In the genomic region with DNA sequence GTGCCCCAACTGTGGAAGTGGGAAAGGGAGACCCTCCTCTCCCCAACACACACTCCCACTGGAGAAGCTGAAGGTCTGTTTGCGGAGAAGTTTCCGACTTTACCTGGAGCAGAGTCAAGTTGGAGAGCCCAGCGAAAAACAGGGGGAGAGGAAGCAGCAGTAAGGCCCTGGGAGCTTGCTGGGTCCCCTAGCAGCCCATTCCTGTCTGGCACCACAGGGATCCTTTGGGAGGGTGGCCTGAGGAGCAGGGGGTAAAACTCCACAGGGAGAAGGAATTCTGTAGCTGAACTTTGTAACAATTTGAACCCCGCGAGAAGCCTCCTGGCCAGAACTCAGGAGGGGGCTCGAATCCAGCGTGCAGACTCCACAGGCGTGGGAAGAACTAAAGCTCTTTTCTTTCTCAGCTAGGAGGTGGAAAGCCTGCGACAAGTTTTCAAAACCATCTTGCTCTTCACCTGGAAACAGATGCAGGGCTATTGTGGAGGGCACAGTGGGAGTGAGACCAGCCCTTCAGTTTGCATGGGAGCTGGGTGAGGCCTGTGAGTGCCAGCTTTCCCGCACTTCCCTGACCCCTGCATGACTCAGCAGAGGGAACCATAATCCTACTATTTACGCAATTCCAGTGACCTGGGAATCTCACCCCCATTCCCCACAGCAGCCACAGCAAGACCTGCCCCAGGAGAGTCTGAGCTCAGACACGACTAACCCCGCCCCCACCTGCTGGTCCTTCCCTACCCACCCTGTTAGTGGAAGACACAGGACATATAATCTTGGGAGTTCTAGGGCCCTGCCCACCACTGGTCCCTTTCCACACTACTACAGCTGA, we compare ENCODE assay signal across 1 cellular context.
TF ChIP-seq lines count a peak whose summit lies in the region.

No MANE protein-coding gene starts in this region.

TF ChIP-seq in HCT116, 20 proteins besides CTCF, POLR2A, EP300 and RAD21 (continued from another document):
- TF ChIP-seq EZH2phosphoT487 (IDR thresholded peaks at IDR 0.05; ENCODE audit: borderline replicate concordance), result no peak
- no peak for TF ChIP-seq ELF1 (IDR thresholded peaks at IDR 0.05; ENCODE audit: borderline replicate concordance, low read depth)
- TF ChIP-seq FOSL1 (IDR thresholded peaks at IDR 0.05; ENCODE audit: low read depth), result peak; percentile 56
- TF ChIP-seq, protein P1, sequence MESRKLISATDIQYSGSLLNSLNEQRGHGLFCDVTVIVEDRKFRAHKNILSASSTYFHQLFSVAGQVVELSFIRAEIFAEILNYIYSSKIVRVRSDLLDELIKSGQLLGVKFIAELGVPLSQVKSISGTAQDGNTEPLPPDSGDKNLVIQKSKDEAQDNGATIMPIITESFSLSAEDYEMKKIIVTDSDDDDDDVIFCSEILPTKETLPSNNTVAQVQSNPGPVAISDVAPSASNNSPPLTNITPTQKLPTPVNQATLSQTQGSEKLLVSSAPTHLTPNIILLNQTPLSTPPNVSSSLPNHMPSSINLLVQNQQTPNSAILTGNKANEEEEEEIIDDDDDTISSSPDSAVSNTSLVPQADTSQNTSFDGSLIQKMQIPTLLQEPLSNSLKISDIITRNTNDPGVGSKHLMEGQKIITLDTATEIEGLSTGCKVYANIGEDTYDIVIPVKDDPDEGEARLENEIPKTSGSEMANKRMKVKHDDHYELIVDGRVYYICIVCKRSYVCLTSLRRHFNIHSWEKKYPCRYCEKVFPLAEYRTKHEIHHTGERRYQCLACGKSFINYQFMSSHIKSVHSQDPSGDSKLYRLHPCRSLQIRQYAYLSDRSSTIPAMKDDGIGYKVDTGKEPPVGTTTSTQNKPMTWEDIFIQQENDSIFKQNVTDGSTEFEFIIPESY (IDR thresholded peaks at IDR 0.05; ENCODE audit: extremely low read depth, insufficient replicate concordance, low read length), result no peak
- TF ChIP-seq CEBPB (IDR thresholded peaks at IDR 0.05; ENCODE audit: low read depth), result peak; percentile 90
- TF ChIP-seq POLR2AphosphoS5 (IDR thresholded peaks at IDR 0.05; ENCODE audit: low read depth, low read length), result peak; percentile 30; the same call in 1 of the 2 replicates
- no peak for TF ChIP-seq SIN3A (IDR thresholded peaks at IDR 0.05; ENCODE audit: low read depth)
